18 cellular contexts compared by ENCODE assay signal in the genomic region with DNA sequence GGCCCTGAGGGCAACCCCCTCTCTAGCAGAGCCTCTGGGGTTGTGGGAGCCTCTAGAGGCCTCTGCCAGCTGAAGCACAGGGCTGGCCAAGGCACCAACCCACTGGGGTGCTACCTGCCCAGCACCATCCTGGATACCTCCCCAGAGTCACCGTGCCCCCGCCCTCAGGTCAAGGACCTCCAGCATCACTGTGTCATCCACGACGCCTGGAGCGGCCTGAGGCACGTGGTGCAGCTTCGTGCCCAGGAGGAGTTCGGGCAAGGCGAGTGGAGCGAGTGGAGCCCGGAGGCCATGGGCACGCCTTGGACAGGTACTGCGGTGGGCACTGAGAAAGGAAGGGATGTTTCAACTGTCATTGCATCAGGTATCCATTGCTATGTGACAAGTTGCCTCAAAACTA. TPM values are rescaled to one million over a fixed set of nuclear protein-coding genes. Genes with fewer than 3 reads are reported as not detected.
DNase-seq lines count a peak whose midpoint lies in the region; ATAC-seq and TF ChIP-seq lines count a peak whose summit lies in the region.
"Had no signal": no experiment of that assay in that cellular context is flagged by ENCODE, and none has a peak within 500 bp of the region (broad histone marks: within the 10 kb centered on the region; RNA-seq: fewer than 3 reads in every experiment).

No MANE protein-coding gene starts in this region.

- H3K4me3 ChIP-seq in right atrium auricular region (no peak overlapping the region), gastroesophageal sphincter (peak overlapping the region in 1 of 2 donors; percentile 41), gastrocnemius medialis (no peak overlapping the region)
- H3K4me3 ChIP-seq: BLaER1, GM23248 had no signal

- H3K27me3 ChIP-seq in right atrium auricular region (no peaks in the 10 kb centered on the region), gastroesophageal sphincter (no peaks in the 10 kb centered on the region), gastrocnemius medialis (no peaks in the 10 kb centered on the region)
- no peaks in the 10 kb centered on the region for H3K27me3 ChIP-seq in CD4-positive, alpha-beta T cell (ENCODE audit: control insufficient read depth, insufficient read depth, low read length)
- H3K27me3 ChIP-seq: BLaER1 had no signal

- peaks cover 0 to 51% of the 10 kb centered on the region in 2 donors for H3K4me1 ChIP-seq in right atrium auricular region
- H3K4me1 ChIP-seq in gastroesophageal sphincter: peaks cover 6 to 99% (median 24%) of the 10 kb centered on the region in 3 donors
- H3K4me1 ChIP-seq in gastrocnemius medialis: peaks cover 40 to 41% of the 10 kb centered on the region in 2 donors

- H3K27ac ChIP-seq in right atrium auricular region (peak overlapping the region; percentile 82 to 86), gastroesophageal sphincter (peak overlapping the region; percentile 84 to 97 (median 94)), gastrocnemius medialis (peak overlapping the region; percentile 80 to 100 (median 91))
- no peak overlapping the region for H3K27ac ChIP-seq in CD4-positive, alpha-beta T cell (ENCODE audit: low read depth, low read length)
- H3K27ac ChIP-seq: BLaER1, GM23248 had no signal

- H3K4me3 Mint-ChIP-seq in CD4-positive, alpha-beta T cell: no peak overlapping the region

- CTCF ChIA-PET in CD4-positive, alpha-beta T cell (lab: Charles Lee): no interaction called here

- H3K27ac Mint-ChIP-seq in CD4-positive, alpha-beta T cell: no peak overlapping the region

- TF ChIP-seq EP300 in gastroesophageal sphincter (IDR thresholded peaks at IDR 0.05): no peak

- ATAC-seq in left ventricle myocardium superior: no peak
- ATAC-seq in gastroesophageal sphincter: no peak
- no peak for ATAC-seq in gastrocnemius medialis
- ATAC-seq in HG03565 (IDR thresholded peaks at IDR 0.05; ENCODE audit: unreplicated experiment): no peak
- ATAC-seq in CD4-positive, alpha-beta T cell (ENCODE audit: poor library complexity): no peak
- no peak for ATAC-seq in GM21576 (IDR thresholded peaks at IDR 0.05; ENCODE audit: unreplicated experiment)
- no peak for ATAC-seq in GM21390 (IDR thresholded peaks at IDR 0.05; ENCODE audit: unreplicated experiment)

- H3K36me3 ChIP-seq in right atrium auricular region (peaks cover 8% of the 10 kb centered on the region), gastroesophageal sphincter (peaks cover 0 to 60% of the 10 kb centered on the region in 2 donors), gastrocnemius medialis (peaks cover 0 to 85% of the 10 kb centered on the region in 2 donors)
- H3K36me3 ChIP-seq: BLaER1 had no signal

- H3K9me3 ChIP-seq in right atrium auricular region: no peaks in the 10 kb centered on the region
- no peaks in the 10 kb centered on the region for H3K9me3 ChIP-seq in gastroesophageal sphincter
- H3K9me3 ChIP-seq in gastrocnemius medialis: no peaks in the 10 kb centered on the region
- no peaks in the 10 kb centered on the region for H3K9me3 ChIP-seq in CD4-positive, alpha-beta T cell (ENCODE audit: control insufficient read depth, low read length)
- H3K9me3 ChIP-seq: BLaER1 had no signal

- H3K4me1 Mint-ChIP-seq in CD4-positive, alpha-beta T cell (ENCODE audit: low read depth): peaks cover 53% of the 10 kb centered on the region

- H3K27me3 Mint-ChIP-seq in CD4-positive, alpha-beta T cell: no peaks in the 10 kb centered on the region

- POLR2A ChIA-PET in CD4-positive, alpha-beta T cell (lab: Charles Lee): interaction anchor here (1.4 to 9.6 kb wide), 2 partner anchors 16 to 28 kb away, joined by 5 to 86 read pairs; no protein-coding TSS in a partner anchor

- H3K36me3 Mint-ChIP-seq in CD4-positive, alpha-beta T cell (ENCODE audit: low read depth): peaks cover 91% of the 10 kb centered on the region

- no peak for TF ChIP-seq CTCF in right atrium auricular region (IDR thresholded peaks at IDR 0.05)
- no peak for TF ChIP-seq CTCF in gastroesophageal sphincter (IDR thresholded peaks at IDR 0.05)
- TF ChIP-seq CTCF in gastrocnemius medialis (IDR thresholded peaks at IDR 0.05 in 4 of 5, conservative IDR thresholded peaks at IDR 0.05 in 1 of 5): no peak
- no peak for TF ChIP-seq CTCF in CD4-positive, alpha-beta T cell (IDR thresholded peaks at IDR 0.05)

- 80% methylated on average over 1 of the region's 13 CpGs; no CpG with 5 or more reads in 1 of the 2 donors for WGBS in gastroesophageal sphincter (ENCODE audit: low coverage in 1 of 2), 2 donors

- intact Hi-C loops in left ventricle myocardium superior (cut with micrococcal nuclease) (no loop called here), gastrocnemius medialis (cut with DNase I; ENCODE audit: low total_unique reads) (no loop called here)
- intact Hi-C loops in CD4-positive, alpha-beta T cell (cut with DNase I, micrococcal nuclease): no loop called here

- no peak for TF ChIP-seq POLR2A in gastroesophageal sphincter (IDR thresholded peaks at IDR 0.05)
- TF ChIP-seq POLR2A in gastrocnemius medialis (IDR thresholded peaks at IDR 0.05): no peak

- in situ Hi-C loops in gastrocnemius medialis (cut with MboI; ENCODE audit: low sequenced_read_pairs in 4 of 4): no loop called here

- DNase-seq in right atrium auricular region (ENCODE audit: low spot score) (no peak), left ventricle myocardium superior (no peak), gastrocnemius medialis (no peak)
- no peak for DNase-seq in CD4-positive, alpha-beta T cell
- DNase-seq: DND-41, GM23248, KBM-7, NCI-H1417 treated with DMSO at 0.1 percent for 48 hours, NCI-H2029, NCI-H2171, NCI-H446, NCI-H748 treated with DMSO at 0.1 percent for 48 hours, RPMI8226 had no signal

- H3K9me3 Mint-ChIP-seq in CD4-positive, alpha-beta T cell: no peaks in the 10 kb centered on the region

RNA-seq across cellular contexts. Expression of gene IL6R, which starts 30.7 kb away (rescaled TPM):
- total RNA-seq in right atrium auricular region (10 to 100 TPM; 11.8 to 21.8 TPM), left ventricle myocardium superior (15.3 TPM), gastroesophageal sphincter (10 to 100 TPM; 44.7 to 59.4 (median 55.5) TPM), gastrocnemius medialis (100 to 1,000 TPM; 271 to 435 (median 367) TPM)
- 10 to 100 TPM; 31.7 to 35.0 TPM for total RNA-seq in CD4-positive, alpha-beta T cell

Comparison
In these comparisons a context has a peak if more than half of its experiments do, and no peak if none do; other contexts are left out.
1. RNA of gene IL6R, which starts 30.7 kb away (total RNA-seq): 271 to 435 TPM in gastrocnemius medialis; 44.7 to 59.4 TPM in gastroesophageal sphincter, 31.7 to 35.0 TPM in CD4-positive, alpha-beta T cell, 11.8 to 21.8 TPM in right atrium auricular region and 15.3 TPM in left ventricle myocardium superior (single experiment); every median in the first group is over 4 times any median in the second.